In genomic region chr17:72474243-72474642, GRCh38 we compare ENCODE assay signal across 1 cellular context.
TF ChIP-seq lines count a peak whose summit lies in the region.

No MANE protein-coding gene starts in this region.

TF ChIP-seq in GM23338, 12 proteins besides CTCF, POLR2A, EP300 and RAD21 (continued from another document):
- TF ChIP-seq ZNF462 (CRISPR knock-in tag; IDR thresholded peaks at IDR 0.05) (no peak), JUNB (IDR thresholded peaks at IDR 0.05; ENCODE audit: unreplicated experiment) (no peak), STAT1 (IDR thresholded peaks at IDR 0.05; ENCODE audit: unreplicated experiment) (no peak)
TF ChIP-seq in GM23338: peak in this region for 0.
